23 cellular contexts compared by ENCODE assay signal in genomic region chr1:225862581-225862950, GRCh38. TPM values are rescaled to one million over a fixed set of nuclear protein-coding genes. Genes with fewer than 3 reads are reported as not detected.
A peak's percentile ranks its signal among the peaks of the same experiment; 100 is the strongest.
DNase-seq lines count a peak whose midpoint lies in the region; ATAC-seq and TF ChIP-seq lines count a peak whose summit lies in the region.
"Had no signal": no experiment of that assay in that cellular context is flagged by ENCODE, and none has a peak within 500 bp of the region (broad histone marks: within the 10 kb centered on the region; RNA-seq: fewer than 3 reads in every experiment).

No MANE protein-coding gene starts in this region.

- no peak for TF ChIP-seq POLR2A in Peyer's patch (IDR thresholded peaks at IDR 0.05)

- intact Hi-C loops in left ventricle myocardium superior (cut with micrococcal nuclease) (no loop called here), cardiac septum (cut with DNase I) (no loop called here)

- peaks cover 68% of the 10 kb centered on the region for H3K36me3 ChIP-seq in muscle layer of colon (ENCODE audit: insufficient read depth, low read length)
- H3K36me3 ChIP-seq in stomach smooth muscle (ENCODE audit: control insufficient read depth in 2 of 2, insufficient read depth in 2 of 2, low read length in 2 of 2), result peaks cover 45 to 53% of the 10 kb centered on the region in 2 donors
- H3K36me3 ChIP-seq in Peyer's patch, result peaks cover 0 to 91% (median 0%) of the 10 kb centered on the region in 3 donors

- no peak overlapping the region for H3K4me3 ChIP-seq in muscle layer of colon (ENCODE audit: low read depth in 1 of 2, low read length in 2 of 2)
- no peak overlapping the region for H3K4me3 ChIP-seq in stomach smooth muscle (ENCODE audit: low read length in 2 of 2)
- H3K4me3 ChIP-seq in Peyer's patch, result no peak overlapping the region
- H3K4me3 ChIP-seq: K562, SJSA1 had no signal

- H3K9me3 ChIP-seq in muscle layer of colon (ENCODE audit: low read length), result no peaks in the 10 kb centered on the region
- H3K9me3 ChIP-seq in stomach smooth muscle (ENCODE audit: control insufficient read depth in 2 of 2, low read length in 2 of 2), result no peaks in the 10 kb centered on the region
- no peaks in the 10 kb centered on the region for H3K9me3 ChIP-seq in Peyer's patch
- H3K9me3 ChIP-seq: SJSA1 had no signal

- H3K27me3 ChIP-seq in muscle layer of colon (ENCODE audit: control insufficient read depth in 1 of 2, insufficient read depth in 2 of 2, low read length in 2 of 2) (no peaks in the 10 kb centered on the region), stomach smooth muscle (ENCODE audit: control insufficient read depth in 1 of 2, insufficient read depth in 2 of 2, low read length in 2 of 2) (no peaks in the 10 kb centered on the region), Peyer's patch (no peaks in the 10 kb centered on the region)
- H3K27me3 ChIP-seq: SJSA1 had no signal

- H3K4me1 ChIP-seq in muscle layer of colon (ENCODE audit: insufficient read depth, low read length) (peaks cover 9% of the 10 kb centered on the region), stomach smooth muscle (ENCODE audit: control insufficient read depth, insufficient read depth, low read length) (peaks cover 16% of the 10 kb centered on the region), Peyer's patch (peaks cover 0 to 11% (median 5%) of the 10 kb centered on the region in 4 donors)

- TF ChIP-seq CTCF in Peyer's patch (IDR thresholded peaks at IDR 0.05), result no peak

- no peak overlapping the region for H3K9ac ChIP-seq in muscle layer of colon (ENCODE audit: low read length)
- H3K9ac ChIP-seq in stomach smooth muscle (ENCODE audit: low read length in 2 of 2), result peak overlapping the region in 1 of 2 donors; percentile 13

- peak overlapping the region; percentile 32 for H3K27ac ChIP-seq in muscle layer of colon (ENCODE audit: low read depth, low read length)
- H3K27ac ChIP-seq in stomach smooth muscle (ENCODE audit: low read length), result peak overlapping the region; percentile 70
- peak overlapping the region in 1 of 4 donors; percentile 9 for H3K27ac ChIP-seq in Peyer's patch
- H3K27ac ChIP-seq: SJSA1 had no signal

- ATAC-seq in left ventricle myocardium superior, result no peak
- ATAC-seq: K562 had no signal

- DNase-seq in left ventricle myocardium superior (peak; percentile 6), cardiac septum (ENCODE audit: low spot score) (no peak), Peyer's patch (no peak), NCI-H510A treated with DMSO at 0.1 percent for 48 hours (lab: John Stamatoyannopoulos, UW) (no peak), NCI-H2171 treated with DMSO at 0.1 percent for 48 hours (lab: John Stamatoyannopoulos, UW) (no peak)
- DNase-seq: CD4-positive, CD25-positive, alpha-beta regulatory T cell; COR-L47; DMS79 treated with DMSO at 0.1 percent for 48 hours; H9; HFFc6; NCI-H1092; NCI-H1436 treated with DMSO at 0.1 percent for 48 hours; NCI-H1930; NCI-H226; NCI-H524; NCI-H774; NK-92 treated with Interleukin-12 subunit alpha and Interleukin-12 subunit beta, amount 100 ng/mL, for 24 hours had no signal

RNA-seq across cellular contexts. Expression of gene TMEM63A, which starts 19.6 kb away (rescaled TPM):
- total RNA-seq in left ventricle myocardium superior, result 30.7 TPM
- total RNA-seq in cardiac septum, result 21.4 TPM
- 100 to 1,000 TPM in 3 of 4 donors, 10 to 100 TPM in 1; 77.8 to 339 (median 275) TPM for total RNA-seq in Peyer's patch

RNA-seq across cellular contexts. Expression of gene LEFTY1, which starts 26.4 kb away (rescaled TPM):
- total RNA-seq in left ventricle myocardium superior, result not detected
- not detected for total RNA-seq in cardiac septum
- 10 to 100 TPM in 1 of 4 donors, 1 to 10 TPM in 3; 1.5 to 15.6 (median 5.6) TPM for total RNA-seq in Peyer's patch
- total RNA-seq: B cell, HFFc6, LHCN-M2, SJSA1 had no signal

RNA-seq across cellular contexts. Expression of gene EPHX1, which starts 52.6 kb away (rescaled TPM):
- total RNA-seq in left ventricle myocardium superior (76.8 TPM), cardiac septum (39.2 TPM), Peyer's patch (100 to 1,000 TPM in 1 of 4 donors, 10 to 100 TPM in 3; 28.9 to 109 (median 59.9) TPM)
